1 cellular context compared by ENCODE assay signal in the genomic region with DNA sequence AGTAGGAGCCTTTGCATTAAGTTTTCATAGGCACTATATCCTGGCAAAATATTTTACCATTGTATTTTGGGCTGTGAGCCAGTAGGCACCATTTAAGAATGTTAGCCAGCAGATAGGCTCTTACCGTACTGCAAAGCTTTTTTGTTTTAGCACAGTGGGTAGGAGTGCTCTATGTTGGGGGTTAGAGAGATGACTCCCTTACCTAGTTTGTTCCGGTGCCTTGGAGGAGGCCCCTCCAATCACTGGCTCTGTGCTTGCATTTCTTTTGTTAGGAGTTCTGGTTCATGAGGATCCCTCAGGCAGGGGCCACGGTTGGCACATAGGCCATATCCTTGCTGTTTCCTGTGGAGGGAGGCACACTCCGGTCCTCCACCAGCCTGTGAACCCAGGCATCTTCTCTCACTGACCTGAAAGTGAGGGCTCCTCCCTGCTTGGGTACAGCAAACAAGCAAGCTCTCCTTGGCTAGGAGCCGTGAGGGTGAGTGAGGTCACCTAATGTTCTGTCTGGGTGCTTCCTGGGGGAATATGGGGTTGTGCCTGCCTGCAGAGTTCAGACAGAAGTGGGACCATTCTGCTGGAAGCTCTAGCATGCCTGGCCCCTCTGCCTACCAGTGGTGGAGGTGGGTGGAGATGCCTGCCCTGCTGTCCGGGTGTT.
TF ChIP-seq lines count a peak whose summit lies in the region.

No MANE protein-coding gene starts in this region.

TF ChIP-seq in H1, 55 proteins besides CTCF, POLR2A, EP300 and RAD21:
- TF ChIP-seq POU5F1 (IDR thresholded peaks at IDR 0.05; ENCODE audit: low read depth, low read length) (no peak), TAF1 (IDR thresholded peaks at IDR 0.05; ENCODE audit: low read depth, low read length) (no peak), TCF12 (IDR thresholded peaks at IDR 0.05; ENCODE audit: low read depth, low read length) (no peak), POLR2AphosphoS5 (IDR thresholded peaks at IDR 0.05; ENCODE audit: low read depth, low read length) (no peak), GABPA (IDR thresholded peaks at IDR 0.05; ENCODE audit: borderline replicate concordance, insufficient read depth, low read length) (no peak), NANOG (IDR thresholded peaks at IDR 0.05; ENCODE audit: insufficient read depth, low read depth, low read length, poor library complexity, severe bottlenecking) (no peak), NRF1 (IDR thresholded peaks at IDR 0.05; ENCODE audit: low read depth, low read length) (no peak), SRF (IDR thresholded peaks at IDR 0.05; ENCODE audit: low read depth, low read length) (no peak), SAP30 (IDR thresholded peaks at IDR 0.05; ENCODE audit: insufficient read depth, insufficient replicate concordance, low read length) (no peak), ZNF274 (IDR thresholded peaks at IDR 0.05; ENCODE audit: borderline replicate concordance, extremely low read depth, low read length) (no peak), SUZ12 (IDR thresholded peaks at IDR 0.05; ENCODE audit: low read length) (no peak), HDAC2 (IDR thresholded peaks at IDR 0.05; ENCODE audit: borderline replicate concordance in 1 of 2, low read depth in 2 of 2, low read length in 2 of 2) (no peak)
- TF ChIP-seq, protein P1, sequence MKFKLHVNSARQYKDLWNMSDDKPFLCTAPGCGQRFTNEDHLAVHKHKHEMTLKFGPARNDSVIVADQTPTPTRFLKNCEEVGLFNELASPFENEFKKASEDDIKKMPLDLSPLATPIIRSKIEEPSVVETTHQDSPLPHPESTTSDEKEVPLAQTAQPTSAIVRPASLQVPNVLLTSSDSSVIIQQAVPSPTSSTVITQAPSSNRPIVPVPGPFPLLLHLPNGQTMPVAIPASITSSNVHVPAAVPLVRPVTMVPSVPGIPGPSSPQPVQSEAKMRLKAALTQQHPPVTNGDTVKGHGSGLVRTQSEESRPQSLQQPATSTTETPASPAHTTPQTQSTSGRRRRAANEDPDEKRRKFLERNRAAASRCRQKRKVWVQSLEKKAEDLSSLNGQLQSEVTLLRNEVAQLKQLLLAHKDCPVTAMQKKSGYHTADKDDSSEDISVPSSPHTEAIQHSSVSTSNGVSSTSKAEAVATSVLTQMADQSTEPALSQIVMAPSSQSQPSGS (IDR thresholded peaks at IDR 0.05; ENCODE audit: low read length), result no peak
TF ChIP-seq in H1: peak in this region for 0.
